Comparison of ENCODE assay signal across 10 cellular contexts in the genomic region with DNA sequence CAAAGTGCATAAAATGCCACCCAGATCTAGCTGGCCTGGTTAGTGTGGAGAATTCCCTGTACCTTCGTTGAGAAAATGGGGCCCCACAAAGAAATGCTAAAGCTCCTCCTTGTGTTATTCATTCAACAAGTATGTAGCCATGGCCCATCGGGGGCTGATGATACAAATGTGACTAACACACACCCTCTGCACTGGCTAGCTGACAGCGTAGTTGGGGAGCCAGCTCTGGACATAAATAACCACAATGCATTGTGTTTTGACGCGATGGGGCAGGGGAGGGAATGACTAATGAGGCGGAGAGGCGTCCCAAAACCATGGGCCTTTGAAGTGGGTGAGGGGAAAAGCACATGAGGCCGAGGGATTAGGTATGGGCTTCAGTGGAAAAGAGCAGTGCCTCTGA. TPM values are rescaled to one million over a fixed set of nuclear protein-coding genes. Genes with fewer than 3 reads are reported as not detected.
DNase-seq lines count a peak whose midpoint lies in the region; ATAC-seq, FAIRE-seq and TF ChIP-seq lines count a peak whose summit lies in the region.
"Had no signal": no experiment of that assay in that cellular context is flagged by ENCODE, and none has a peak within 500 bp of the region (broad histone marks: within the 10 kb centered on the region; RNA-seq: fewer than 3 reads in every experiment).

No MANE protein-coding gene starts in this region.

- no peak overlapping the region for H2AK5ac ChIP-seq in neuronal stem cell (ENCODE audit: low read depth, low read length)

- no peaks in the 10 kb centered on the region for H3K9me3 ChIP-seq in endothelial cell of umbilical vein (replicated peaks; ENCODE audit: control insufficient read depth, insufficient read depth, low read length)
- H3K9me3 ChIP-seq in neuronal stem cell (replicated peaks in 1 of 2; ENCODE audit: control insufficient read depth in 2 of 2, insufficient read depth in 1 of 2, low read depth in 1 of 2, low read length in 2 of 2) = no peaks in the 10 kb centered on the region

- dilution Hi-C loops in endothelial cell of umbilical vein (cut with MboI; ENCODE audit: extremely low pct_ligation_motif_present, low sequenced_read_pairs) = no loop called here

- H3K36me3 ChIP-seq in endothelial cell of umbilical vein (ENCODE audit: control insufficient read depth in 2 of 2, extremely low read depth in 1 of 2, insufficient read depth in 2 of 2, low read length in 2 of 2) (no peaks in the 10 kb centered on the region), neuronal stem cell (replicated peaks in 1 of 2; ENCODE audit: control insufficient read depth in 2 of 2, insufficient read depth in 2 of 2, low read length in 2 of 2) (no peaks in the 10 kb centered on the region)
- H3K36me3 ChIP-seq: cardiac muscle cell had no signal

- H3K4me1 ChIP-seq in endothelial cell of umbilical vein (ENCODE audit: control insufficient read depth, extremely low read depth, insufficient read depth, low read length) (no peaks in the 10 kb centered on the region), neuronal stem cell (ENCODE audit: control insufficient read depth in 2 of 2, insufficient read depth in 1 of 2, low read depth in 1 of 2, low read length in 2 of 2) (no peaks in the 10 kb centered on the region)

- TF ChIP-seq CTCF in RWPE1 (conservative IDR thresholded peaks at IDR 0.05; ENCODE audit: low read depth) = no peak
- no peak for TF ChIP-seq CTCF in endothelial cell of umbilical vein (IDR thresholded peaks at IDR 0.05; ENCODE audit: extremely low read depth in 1 of 2, insufficient read depth in 1 of 2, low read depth in 1 of 2, low read length in 2 of 2)
- no peak for TF ChIP-seq CTCF in nephron progenitor cell (IDR thresholded peaks at IDR 0.05)

- no peak overlapping the region for H3K27ac Mint-ChIP-seq in nephron progenitor cell

- H2BK120ac ChIP-seq in neuronal stem cell (ENCODE audit: low read depth, low read length) = no peak overlapping the region

- FAIRE-seq in endothelial cell of umbilical vein (lab: Jason Lieb, UNC) = peak; percentile 86

- peaks cover 3% of the 10 kb centered on the region for H3K27me3 Mint-ChIP-seq in nephron progenitor cell (ENCODE audit: low read depth, poor library complexity)

- POLR2A ChIA-PET in RWPE1 (lab: Yijun Ruan, JAX; ENCODE audit: low non-redundant PET) (no interaction called here), endothelial cell of umbilical vein (lab: Charles Lee) (no interaction called here)

- no peak overlapping the region for H4K91ac ChIP-seq in neuronal stem cell (ENCODE audit: low read depth, low read length, poor library complexity)

- H2AFZ ChIP-seq in endothelial cell of umbilical vein (ENCODE audit: low read depth, low read length) = peak overlapping the region; percentile 76
- peak overlapping the region; percentile 64 for H2AFZ ChIP-seq in neuronal stem cell (ENCODE audit: low read length)

- H3K79me2 ChIP-seq in endothelial cell of umbilical vein (ENCODE audit: control insufficient read depth, insufficient read depth, low read length) = no peaks in the 10 kb centered on the region

- H2BK12ac ChIP-seq in neuronal stem cell (ENCODE audit: low read length) = no peak overlapping the region

- H3K36me3 Mint-ChIP-seq in nephron progenitor cell (ENCODE audit: low read depth) = no peaks in the 10 kb centered on the region

- H3K9ac ChIP-seq in endothelial cell of umbilical vein (replicated peaks; ENCODE audit: extremely low read depth, insufficient read depth, low read length) = no peak overlapping the region
- no peak overlapping the region for H3K9ac ChIP-seq in neuronal stem cell (ENCODE audit: low read depth, low read length, poor library complexity)

- no peaks in the 10 kb centered on the region for H3K79me1 ChIP-seq in neuronal stem cell (ENCODE audit: low read depth, low read length)

- H3K4me3 ChIP-seq in endothelial cell of umbilical vein (replicated peaks in 1 of 3; ENCODE audit: insufficient read depth in 1 of 3, low read depth in 1 of 3, low read length in 3 of 3) (no peak overlapping the region), neuronal stem cell (ENCODE audit: low read length in 2 of 2) (no peak overlapping the region)
- H3K4me3 ChIP-seq: cardiac muscle cell had no signal

- no peak overlapping the region for H2BK5ac ChIP-seq in neuronal stem cell (ENCODE audit: low read length)

- no TSS peak for BruUV-seq in endothelial cell of umbilical vein (replicated peaks; lab: Mats Ljungman, UMichigan)

- H3K14ac ChIP-seq in neuronal stem cell (ENCODE audit: low read length) = no peak overlapping the region

- DNase-seq in GM04503 (ENCODE audit: low read depth) = peak; percentile 85
- peak; percentile 70 for DNase-seq in RWPE1 (ENCODE audit: low spot score)
- DNase-seq in endothelial cell of umbilical vein (ENCODE audit: low read depth, low spot score) = no peak
- no peak for DNase-seq in neuronal stem cell (ENCODE audit: low spot score)
- no peak for DNase-seq in nephron progenitor cell
- no peak for DNase-seq in Kasumi-1 (lab: John Stamatoyannopoulos, UW)
- DNase-seq in activated CD4-positive, CD25-positive, alpha-beta regulatory T cell (lab: John Stamatoyannopoulos, UW) = no peak
- DNase-seq: NCI-H2081 treated with DMSO at 0.1 percent for 48 hours had no signal

- intact Hi-C loops in endothelial cell of umbilical vein (cut with micrococcal nuclease) = no loop called here

- H3K4me2 ChIP-seq in endothelial cell of umbilical vein (ENCODE audit: insufficient read depth, low read length) (no peak overlapping the region), neuronal stem cell (ENCODE audit: insufficient read depth, low read length, poor library complexity, severe bottlenecking) (no peak overlapping the region)

- CTCF ChIA-PET in RWPE1 (lab: Yijun Ruan, JAX) (no interaction called here), endothelial cell of umbilical vein (lab: Charles Lee) (interaction anchor here (1.3 kb wide), 1 partner anchor 17 kb away, joined by 4 read pairs; no protein-coding TSS in a partner anchor)

- H3K4ac ChIP-seq in neuronal stem cell (ENCODE audit: low read length) = no peak overlapping the region

- no peak overlapping the region for H3K18ac ChIP-seq in neuronal stem cell (ENCODE audit: low read length)

- no peak for TF ChIP-seq POLR2A in endothelial cell of umbilical vein (IDR thresholded peaks at IDR 0.05; ENCODE audit: low read depth, low read length)

- no peak overlapping the region for H2BK15ac ChIP-seq in neuronal stem cell (ENCODE audit: low read length)

- no peaks in the 10 kb centered on the region for H3K9me1 ChIP-seq in endothelial cell of umbilical vein (replicated peaks; ENCODE audit: control insufficient read depth, extremely low read depth, insufficient read depth, low read length)

- no peaks in the 10 kb centered on the region for H4K20me1 ChIP-seq in endothelial cell of umbilical vein (replicated peaks; ENCODE audit: control insufficient read depth, extremely low read depth, insufficient read depth, low read length)

- ATAC-seq in GM18909 (IDR thresholded peaks at IDR 0.05; ENCODE audit: poor library complexity, unreplicated experiment) = no peak

- no peaks in the 10 kb centered on the region for H3K27me3 ChIP-seq in endothelial cell of umbilical vein (ENCODE audit: control insufficient read depth in 2 of 2, insufficient read depth in 2 of 2, low read length in 2 of 2)
- H3K27me3 ChIP-seq in neuronal stem cell (ENCODE audit: control insufficient read depth in 3 of 3, insufficient read depth in 3 of 3, low read depth in 1 of 3, low read length in 3 of 3) = no peaks in the 10 kb centered on the region

- no peak overlapping the region for H3K23ac ChIP-seq in neuronal stem cell (ENCODE audit: low read depth, low read length, poor library complexity)

- H4K8ac ChIP-seq in neuronal stem cell (ENCODE audit: low read depth, low read length) = no peak overlapping the region

- H3K9me3 Mint-ChIP-seq in nephron progenitor cell = no peaks in the 10 kb centered on the region

- H3K27ac ChIP-seq in RWPE1 (peak overlapping the region; percentile 73), endothelial cell of umbilical vein (ENCODE audit: insufficient read depth, low read depth, low read length) (no peak overlapping the region), neuronal stem cell (replicated peaks; ENCODE audit: low read length) (no peak overlapping the region)
- H3K27ac ChIP-seq: cardiac muscle cell had no signal

- WGBS in neuronal stem cell (ENCODE audit: extremely low coverage in 2 of 2, insufficient read length in 2 of 2, insufficient replicate concordance in 1 of 2), 2 donors = no CpG with 5 or more reads among the region's 8 CpGs

- H3K4me1 Mint-ChIP-seq in nephron progenitor cell = peaks cover 13% of the 10 kb centered on the region

- no peak overlapping the region for H3K4me3 Mint-ChIP-seq in nephron progenitor cell

TF ChIP-seq in endothelial cell of umbilical vein, 7 proteins besides CTCF, POLR2A, EP300 and RAD21:
- TF ChIP-seq JUN (IDR thresholded peaks at IDR 0.05; ENCODE audit: borderline replicate concordance, insufficient read depth, insufficient read length, low read depth) = no peak
- no peak for TF ChIP-seq FOS (IDR thresholded peaks at IDR 0.05; ENCODE audit: borderline replicate concordance, insufficient read depth, low read length)
- no peak for TF ChIP-seq POLR2AphosphoS5 (IDR thresholded peaks at IDR 0.05; ENCODE audit: insufficient read depth, low read depth, low read length)

RNA-seq across cellular contexts. Expression of a gene that starts 28.2 kb away (rescaled TPM):
- total RNA-seq in endothelial cell of umbilical vein = 48.4 and 50.5 TPM in 2 replicates
- 57.8 and 62.4 TPM in 2 replicates for polyA plus RNA-seq in endothelial cell of umbilical vein
- 41.1 and 45.6 TPM in 2 replicates for polyA plus RNA-seq in endothelial cell of umbilical vein (2011; cell fraction: cytosol; rRNA removed)
- 104 and 108 TPM in 2 replicates for polyA plus RNA-seq in endothelial cell of umbilical vein (2011; cell fraction: nucleus; rRNA removed)
- 35.0 and 38.4 TPM in 2 replicates for polyA plus RNA-seq in endothelial cell of umbilical vein (2012)
- 33.8 and 37.0 TPM in 2 replicates for polyA minus RNA-seq in endothelial cell of umbilical vein
- polyA minus RNA-seq in endothelial cell of umbilical vein (2011; cell fraction: cytosol; rRNA and poly(A)+ RNA removed) = 19.5 TPM
- polyA minus RNA-seq in endothelial cell of umbilical vein (2011; cell fraction: nucleus; rRNA and poly(A)+ RNA removed) = 15.5 and 31.3 TPM in 2 replicates
- 5.9 TPM for polyA plus RNA-seq in neuronal stem cell (2013, experiment 1 of 2)
- 5.8 TPM for polyA plus RNA-seq in neuronal stem cell (2013, experiment 2 of 2)

Comparison
In these comparisons a context has a peak if more than half of its experiments do, and no peak if none do; other contexts are left out.
1. DNase-seq: peak in GM04503 (single experiment) and RWPE1 (single experiment); none in endothelial cell of umbilical vein (single experiment), neuronal stem cell (single experiment), nephron progenitor cell (single experiment), Kasumi-1 (0 of 2) and activated CD4-positive, CD25-positive, alpha-beta regulatory T cell (0 of 4).